Comparison of ENCODE assay signal across 23 cellular contexts in genomic region chrX:27893871-27894270, GRCh38.
DNase-seq lines count a peak whose midpoint lies in the region; ATAC-seq, FAIRE-seq and TF ChIP-seq lines count a peak whose summit lies in the region.
"Had no signal": no experiment of that assay in that cellular context is flagged by ENCODE, and none has a peak within 500 bp of the region (broad histone marks: within the 10 kb centered on the region; RNA-seq: fewer than 3 reads in every experiment).

No MANE protein-coding gene starts in this region.

- BruUV-seq in GM12878 (replicated peaks; lab: Mats Ljungman, UMichigan), result no TSS peak

- DNase-seq in A549 (ENCODE audit: low read depth in 1 of 2, low spot score in 1 of 2) (no peak), HTR-8/SVneo (ENCODE audit: insufficient read length, low spot score) (no peak), GM12878 (ENCODE audit: low read depth, low spot score) (no peak), neural crest cell (ENCODE audit: low read depth, low spot score) (no peak), heart right ventricle (no peak), pancreas (no peak)
- no peak for DNase-seq in activated CD4-positive, alpha-beta memory T cell treated with anti-CD3 and anti-CD28 coated beads for 36 hours
- DNase-seq: 8988T; AML-193; Caco-2; Calu3; CD4-positive, alpha-beta T cell; CD8-positive, alpha-beta T cell; DMS79 treated with DMSO at 0.1 percent for 48 hours; GF-D8 had no signal

- H3K4me3 ChIP-seq in A549, result no peak overlapping the region
- no peak overlapping the region for H3K4me3 ChIP-seq in GM12878
- no peak overlapping the region for H3K4me3 ChIP-seq in heart right ventricle
- no peak overlapping the region for H3K4me3 ChIP-seq in pancreas
- H3K4me3 ChIP-seq: BLaER1 treated with 17β-estradiol and CSF1 and Interleukin-3, amounts not matched to agents 10 nM and 100 nM had no signal

- no peaks in the 10 kb centered on the region for H4K20me1 ChIP-seq in GM12878 (ENCODE audit: control insufficient read depth, insufficient read depth)

- TF ChIP-seq CTCF in A549 (IDR thresholded peaks at IDR 0.05) (no peak), GM12878 (IDR thresholded peaks at IDR 0.05 in 2 of 3, conservative IDR thresholded peaks at IDR 0.05 in 1 of 3; ENCODE audit: control insufficient read depth in 2 of 3, extremely low read depth in 1 of 3, insufficient read depth in 1 of 3, low read depth in 3 of 3, low read length in 3 of 3) (no peak), neural crest cell (conservative IDR thresholded peaks at IDR 0.05) (no peak), heart right ventricle (IDR thresholded peaks at IDR 0.05) (no peak), pancreas (IDR thresholded peaks at IDR 0.05) (no peak)

- SMC1A ChIA-PET in GM12878 (lab: Charles Lee; ENCODE audit: uncharacterized antibody, unreplicated experiment), result interaction anchor here (0.6 kb wide), 1 partner anchor 8 kb away, joined by 3 read pairs; no protein-coding TSS in a partner anchor

- H3K4me2 ChIP-seq in A549 (no peak overlapping the region), GM12878 (ENCODE audit: control insufficient read depth, insufficient read depth) (no peak overlapping the region)
- H3K4me2 ChIP-seq: BLaER1 treated with 17β-estradiol and CSF1 and Interleukin-3, amounts not matched to agents 10 nM and 100 nM had no signal

- RAD21 ChIA-PET in GM12878 (lab: Charles Lee; ENCODE audit: unreplicated experiment), result no interaction called here

- TF ChIP-seq EP300 in A549 (IDR thresholded peaks at IDR 0.05) (no peak), GM12878 (IDR thresholded peaks at IDR 0.05; ENCODE audit: borderline replicate concordance in 1 of 2, control insufficient read depth in 1 of 2, low read depth in 2 of 2, low read length in 2 of 2) (no peak)

- CTCF ChIA-PET in A549 (lab: Yijun Ruan, JAX), result no interaction called here
- CTCF ChIA-PET in GM12878 (lab: Yijun Ruan, JAX), result interaction anchor here (0.7 kb wide), 1 partner anchor 21 kb away, joined by 3 read pairs; no protein-coding TSS in a partner anchor
- CTCF ChIA-PET in activated CD4-positive, alpha-beta memory T cell treated with anti-CD3 and anti-CD28 coated beads for 36 hours (lab: Charles Lee), result no interaction called here

- in situ Hi-C loops in GM12878 (cut with MboI), result no loop called here

- no peak overlapping the region for H3K4me3 Mint-ChIP-seq in neural crest cell
- H3K4me3 Mint-ChIP-seq in activated CD4-positive, alpha-beta memory T cell treated with anti-CD3 and anti-CD28 coated beads for 36 hours, result no peak overlapping the region
- H3K4me3 Mint-ChIP-seq: B cell; CD4-positive, alpha-beta T cell; CD8-positive, alpha-beta T cell had no signal

- no peaks in the 10 kb centered on the region for H3K27me3 Mint-ChIP-seq in neural crest cell (ENCODE audit: low read depth)
- H3K27me3 Mint-ChIP-seq in activated CD4-positive, alpha-beta memory T cell treated with anti-CD3 and anti-CD28 coated beads for 36 hours, result no peaks in the 10 kb centered on the region
- H3K27me3 Mint-ChIP-seq: B cell; CD4-positive, alpha-beta T cell had no signal

- FAIRE-seq in A549 (lab: Jason Lieb, UNC), result peak; percentile 23
- peak; percentile 76 for FAIRE-seq in HTR-8/SVneo (lab: Jason Lieb, UNC)
- FAIRE-seq in GM12878 (lab: Jason Lieb, UNC), result no peak
- no peak for FAIRE-seq in pancreas (lab: Jason Lieb, UNC)
- FAIRE-seq: A204.1, D721Med, G401.6, GM12892, GM18507 had no signal

- WGBS in A549 (ENCODE audit: missing lambda C conversion rate), result 38% methylated on average over 2 of the region's 2 CpGs
- 5% methylated on average over 2 of the region's 2 CpGs for WGBS in GM12878 (ENCODE audit: insufficient coverage, insufficient replicate concordance, low lambda C conversion rate, missing lambda C conversion rate)
- WGBS in heart right ventricle, 2 donors, result 63 to 70% methylated on average over 2 of the region's 2 CpGs
- WGBS in pancreas, 2 donors, result 47 to 60% methylated on average over 2 of the region's 2 CpGs

- peak overlapping the region; percentile 78 for H3K27ac Mint-ChIP-seq in neural crest cell (ENCODE audit: unreplicated experiment)
- H3K27ac Mint-ChIP-seq in activated CD4-positive, alpha-beta memory T cell treated with anti-CD3 and anti-CD28 coated beads for 36 hours, result no peak overlapping the region
- H3K27ac Mint-ChIP-seq: B cell; CD4-positive, alpha-beta T cell; CD8-positive, alpha-beta T cell had no signal

- H3K9me3 Mint-ChIP-seq in neural crest cell, result peaks cover 12% of the 10 kb centered on the region
- H3K9me3 Mint-ChIP-seq in activated CD4-positive, alpha-beta memory T cell treated with anti-CD3 and anti-CD28 coated beads for 36 hours, result no peaks in the 10 kb centered on the region
- H3K9me3 Mint-ChIP-seq: CD4-positive, alpha-beta T cell; CD8-positive, alpha-beta T cell had no signal

- POLR2A ChIA-PET in A549 (lab: Yijun Ruan, JAX) (no interaction called here), GM12878 (lab: Charles Lee) (no interaction called here)
- POLR2A ChIA-PET in activated CD4-positive, alpha-beta memory T cell treated with anti-CD3 and anti-CD28 coated beads for 36 hours (lab: Charles Lee), result no interaction called here

- TF ChIP-seq POLR2A in A549 (IDR thresholded peaks at IDR 0.05; ENCODE audit: low read length), result no peak
- no peak for TF ChIP-seq POLR2A in GM12878 (IDR thresholded peaks at IDR 0.05; ENCODE audit: low read depth, low read length)

- H3K79me2 ChIP-seq in GM12878 (ENCODE audit: control insufficient read depth, insufficient read depth, low read length), result no peaks in the 10 kb centered on the region

- H3K9me3 ChIP-seq in A549 (no peaks in the 10 kb centered on the region), GM12878 (replicated peaks; ENCODE audit: control insufficient read depth, insufficient read depth, low read length) (no peaks in the 10 kb centered on the region), heart right ventricle (peaks cover 0 to 6% (median 0%) of the 10 kb centered on the region in 11 donors), pancreas (no peaks in the 10 kb centered on the region)
- H3K9me3 ChIP-seq: Caco-2 had no signal

- no peak overlapping the region for H3K27ac ChIP-seq in A549
- H3K27ac ChIP-seq in GM12878 (ENCODE audit: control insufficient read depth, insufficient read depth), result no peak overlapping the region
- H3K27ac ChIP-seq in heart right ventricle, result no peak overlapping the region
- no peak overlapping the region for H3K27ac ChIP-seq in pancreas
- H3K27ac ChIP-seq: BLaER1 treated with 17β-estradiol and CSF1 and Interleukin-3, amounts not matched to agents 10 nM and 100 nM; C4-2B had no signal

- H3K27me3 ChIP-seq in GM12878 (replicated peaks in 1 of 2; ENCODE audit: control insufficient read depth in 2 of 2, insufficient read depth in 2 of 2, low read length in 1 of 2) (no peaks in the 10 kb centered on the region), heart right ventricle (no peaks in the 10 kb centered on the region), pancreas (peaks cover 0 to 6% (median 1%) of the 10 kb centered on the region in 4 donors)

- H2AFZ ChIP-seq in GM12878 (ENCODE audit: control insufficient read depth, low read depth, low read length), result no peak overlapping the region

- H3K36me3 Mint-ChIP-seq in neural crest cell (ENCODE audit: low read depth), result no peaks in the 10 kb centered on the region
- no peaks in the 10 kb centered on the region for H3K36me3 Mint-ChIP-seq in activated CD4-positive, alpha-beta memory T cell treated with anti-CD3 and anti-CD28 coated beads for 36 hours
- H3K36me3 Mint-ChIP-seq: CD8-positive, alpha-beta T cell had no signal

- ATAC-seq in A549 (no peak), GM12878 (peak; percentile 21; the same call in 2 of the 3 replicates), heart right ventricle (no peak), pancreas (no peak)
- ATAC-seq: CD8-positive, alpha-beta T cell had no signal

- H3K4me1 Mint-ChIP-seq in neural crest cell, result peaks cover 15% of the 10 kb centered on the region
- H3K4me1 Mint-ChIP-seq in activated CD4-positive, alpha-beta memory T cell treated with anti-CD3 and anti-CD28 coated beads for 36 hours (ENCODE audit: low read depth), result no peaks in the 10 kb centered on the region
- H3K4me1 Mint-ChIP-seq: B cell had no signal

- H3K9ac ChIP-seq in GM12878 (ENCODE audit: control insufficient read depth, insufficient read depth, low read length), result no peak overlapping the region
- H3K9ac ChIP-seq: BLaER1 treated with 17β-estradiol and CSF1 and Interleukin-3, amounts not matched to agents 10 nM and 100 nM had no signal

- H3K4me1 ChIP-seq in A549 (peaks cover 12% of the 10 kb centered on the region; the same call in 2 of the 3 replicates), GM12878 (ENCODE audit: control insufficient read depth, insufficient read depth, low read length) (no peaks in the 10 kb centered on the region), heart right ventricle (no peaks in the 10 kb centered on the region), pancreas (no peaks in the 10 kb centered on the region)
- H3K4me1 ChIP-seq: BLaER1 treated with 17β-estradiol and CSF1 and Interleukin-3, amounts not matched to agents 10 nM and 100 nM; Caco-2 had no signal

- intact Hi-C loops in GM12878 (cut with micrococcal nuclease; ENCODE audit: unreplicated experiment), result no loop called here
- intact Hi-C loops in heart right ventricle (cut with DNase I), result no loop called here
- intact Hi-C loops in pancreas (cut with DNase I), result no loop called here
- intact Hi-C loops in activated CD4-positive, alpha-beta memory T cell treated with anti-CD3 and anti-CD28 coated beads for 36 hours (cut with micrococcal nuclease), result no loop called here

- TF ChIP-seq RAD21 in A549 (conservative IDR thresholded peaks at IDR 0.05 in 1 of 2, IDR thresholded peaks at IDR 0.05 in 1 of 2) (no peak), GM12878 (IDR thresholded peaks at IDR 0.05; ENCODE audit: insufficient read depth, low read depth, low read length) (no peak)

- H3K36me3 ChIP-seq in GM12878 (ENCODE audit: control insufficient read depth in 2 of 2, insufficient read depth in 2 of 2, low read length in 1 of 2) (no peaks in the 10 kb centered on the region), heart right ventricle (no peaks in the 10 kb centered on the region), pancreas (no peaks in the 10 kb centered on the region)
- H3K36me3 ChIP-seq: BLaER1 treated with 17β-estradiol and CSF1 and Interleukin-3, amounts not matched to agents 10 nM and 100 nM had no signal

TF ChIP-seq in A549, 52 proteins besides CTCF, POLR2A, EP300 and RAD21 (continues in another document):
- TF ChIP-seq HOXA7 (CRISPR knock-in tag; IDR thresholded peaks at IDR 0.05) (no peak), RFX5 (IDR thresholded peaks at IDR 0.05) (no peak), RCOR1 (IDR thresholded peaks at IDR 0.05; ENCODE audit: low read depth, low read length) (no peak), BHLHE40 (IDR thresholded peaks at IDR 0.05; ENCODE audit: low read depth, low read length) (no peak)

TF ChIP-seq in GM12878, 131 proteins besides CTCF, POLR2A, EP300 and RAD21 (continues in another document):
- TF ChIP-seq NR2C1 (IDR thresholded peaks at IDR 0.05), result no peak
